ENCODE assay signal across 2 cellular contexts in genomic region chr6:52022675-52023074, GRCh38.
TF ChIP-seq lines count a peak whose summit lies in the region.

No MANE protein-coding gene starts in this region.

TF ChIP-seq in GM23338, 12 proteins besides CTCF, POLR2A, EP300 and RAD21 (continued from another document):
- TF ChIP-seq, protein P1, sequence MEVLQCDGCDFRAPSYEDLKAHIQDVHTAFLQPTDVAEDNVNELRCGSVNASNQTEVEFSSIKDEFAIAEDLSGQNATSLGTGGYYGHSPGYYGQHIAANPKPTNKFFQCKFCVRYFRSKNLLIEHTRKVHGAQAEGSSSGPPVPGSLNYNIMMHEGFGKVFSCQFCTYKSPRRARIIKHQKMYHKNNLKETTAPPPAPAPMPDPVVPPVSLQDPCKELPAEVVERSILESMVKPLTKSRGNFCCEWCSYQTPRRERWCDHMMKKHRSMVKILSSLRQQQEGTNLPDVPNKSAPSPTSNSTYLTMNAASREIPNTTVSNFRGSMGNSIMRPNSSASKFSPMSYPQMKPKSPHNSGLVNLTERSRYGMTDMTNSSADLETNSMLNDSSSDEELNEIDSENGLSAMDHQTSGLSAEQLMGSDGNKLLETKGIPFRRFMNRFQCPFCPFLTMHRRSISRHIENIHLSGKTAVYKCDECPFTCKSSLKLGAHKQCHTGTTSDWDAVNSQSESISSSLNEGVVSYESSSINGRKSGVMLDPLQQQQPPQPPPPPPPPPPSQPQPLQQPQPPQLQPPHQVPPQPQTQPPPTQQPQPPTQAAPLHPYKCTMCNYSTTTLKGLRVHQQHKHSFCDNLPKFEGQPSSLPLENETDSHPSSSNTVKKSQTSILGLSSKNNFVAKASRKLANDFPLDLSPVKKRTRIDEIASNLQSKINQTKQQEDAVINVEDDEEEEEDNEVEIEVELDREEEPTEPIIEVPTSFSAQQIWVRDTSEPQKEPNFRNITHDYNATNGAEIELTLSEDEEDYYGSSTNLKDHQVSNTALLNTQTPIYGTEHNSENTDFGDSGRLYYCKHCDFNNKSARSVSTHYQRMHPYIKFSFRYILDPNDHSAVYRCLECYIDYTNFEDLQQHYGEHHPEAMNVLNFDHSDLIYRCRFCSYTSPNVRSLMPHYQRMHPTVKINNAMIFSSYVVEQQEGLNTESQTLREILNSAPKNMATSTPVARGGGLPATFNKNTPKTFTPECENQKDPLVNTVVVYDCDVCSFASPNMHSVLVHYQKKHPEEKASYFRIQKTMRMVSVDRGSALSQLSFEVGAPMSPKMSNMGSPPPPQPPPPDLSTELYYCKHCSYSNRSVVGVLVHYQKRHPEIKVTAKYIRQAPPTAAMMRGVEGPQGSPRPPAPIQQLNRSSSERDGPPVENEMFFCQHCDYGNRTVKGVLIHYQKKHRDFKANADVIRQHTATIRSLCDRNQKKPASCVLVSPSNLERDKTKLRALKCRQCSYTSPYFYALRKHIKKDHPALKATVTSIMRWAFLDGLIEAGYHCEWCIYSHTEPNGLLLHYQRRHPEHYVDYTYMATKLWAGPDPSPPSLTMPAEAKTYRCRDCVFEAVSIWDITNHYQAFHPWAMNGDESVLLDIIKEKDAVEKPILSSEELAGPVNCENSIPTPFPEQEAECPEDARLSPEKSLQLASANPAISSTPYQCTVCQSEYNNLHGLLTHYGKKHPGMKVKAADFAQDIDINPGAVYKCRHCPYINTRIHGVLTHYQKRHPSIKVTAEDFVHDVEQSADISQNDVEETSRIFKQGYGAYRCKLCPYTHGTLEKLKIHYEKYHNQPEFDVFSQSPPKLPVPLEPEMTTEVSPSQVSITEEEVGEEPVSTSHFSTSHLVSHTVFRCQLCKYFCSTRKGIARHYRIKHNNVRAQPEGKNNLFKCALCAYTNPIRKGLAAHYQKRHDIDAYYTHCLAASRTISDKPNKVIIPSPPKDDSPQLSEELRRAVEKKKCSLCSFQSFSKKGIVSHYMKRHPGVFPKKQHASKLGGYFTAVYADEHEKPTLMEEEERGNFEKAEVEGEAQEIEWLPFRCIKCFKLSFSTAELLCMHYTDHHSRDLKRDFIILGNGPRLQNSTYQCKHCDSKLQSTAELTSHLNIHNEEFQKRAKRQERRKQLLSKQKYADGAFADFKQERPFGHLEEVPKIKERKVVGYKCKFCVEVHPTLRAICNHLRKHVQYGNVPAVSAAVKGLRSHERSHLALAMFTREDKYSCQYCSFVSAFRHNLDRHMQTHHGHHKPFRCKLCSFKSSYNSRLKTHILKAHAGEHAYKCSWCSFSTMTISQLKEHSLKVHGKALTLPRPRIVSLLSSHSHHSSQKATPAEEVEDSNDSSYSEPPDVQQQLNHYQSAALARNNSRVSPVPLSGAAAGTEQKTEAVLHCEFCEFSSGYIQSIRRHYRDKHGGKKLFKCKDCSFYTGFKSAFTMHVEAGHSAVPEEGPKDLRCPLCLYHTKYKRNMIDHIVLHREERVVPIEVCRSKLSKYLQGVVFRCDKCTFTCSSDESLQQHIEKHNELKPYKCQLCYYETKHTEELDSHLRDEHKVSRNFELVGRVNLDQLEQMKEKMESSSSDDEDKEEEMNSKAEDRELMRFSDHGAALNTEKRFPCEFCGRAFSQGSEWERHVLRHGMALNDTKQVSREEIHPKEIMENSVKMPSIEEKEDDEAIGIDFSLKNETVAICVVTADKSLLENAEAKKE (CRISPR knock-in tag; IDR thresholded peaks at IDR 0.05), result no peak
- TF ChIP-seq JUNB (IDR thresholded peaks at IDR 0.05; ENCODE audit: unreplicated experiment), result no peak
- no peak for TF ChIP-seq EZH2 (IDR thresholded peaks at IDR 0.05; ENCODE audit: low read depth, unreplicated experiment)
- TF ChIP-seq STAT1 (IDR thresholded peaks at IDR 0.05; ENCODE audit: unreplicated experiment), result no peak
- TF ChIP-seq CREB1 (CRISPR knock-in tag; IDR thresholded peaks at IDR 0.05; ENCODE audit: low read depth), result no peak
- TF ChIP-seq ZNF114 (CRISPR knock-in tag; IDR thresholded peaks at IDR 0.05), result no peak
- no peak for TF ChIP-seq ETS1 (IDR thresholded peaks at IDR 0.05)
- no peak for TF ChIP-seq NANOG (IDR thresholded peaks at IDR 0.05; ENCODE audit: borderline replicate concordance)
- no peak for TF ChIP-seq EZH2phosphoT487 (IDR thresholded peaks at IDR 0.05; ENCODE audit: unreplicated experiment)
- no peak for TF ChIP-seq ZNF331 (CRISPR knock-in tag; IDR thresholded peaks at IDR 0.05; ENCODE audit: low read depth)
- no peak for TF ChIP-seq POLR2AphosphoS5 (IDR thresholded peaks at IDR 0.05; ENCODE audit: low read depth)

TF ChIP-seq in WTC11, 78 proteins besides CTCF, POLR2A, EP300 and RAD21 (continued from another document):
- TF ChIP-seq, protein P2, sequence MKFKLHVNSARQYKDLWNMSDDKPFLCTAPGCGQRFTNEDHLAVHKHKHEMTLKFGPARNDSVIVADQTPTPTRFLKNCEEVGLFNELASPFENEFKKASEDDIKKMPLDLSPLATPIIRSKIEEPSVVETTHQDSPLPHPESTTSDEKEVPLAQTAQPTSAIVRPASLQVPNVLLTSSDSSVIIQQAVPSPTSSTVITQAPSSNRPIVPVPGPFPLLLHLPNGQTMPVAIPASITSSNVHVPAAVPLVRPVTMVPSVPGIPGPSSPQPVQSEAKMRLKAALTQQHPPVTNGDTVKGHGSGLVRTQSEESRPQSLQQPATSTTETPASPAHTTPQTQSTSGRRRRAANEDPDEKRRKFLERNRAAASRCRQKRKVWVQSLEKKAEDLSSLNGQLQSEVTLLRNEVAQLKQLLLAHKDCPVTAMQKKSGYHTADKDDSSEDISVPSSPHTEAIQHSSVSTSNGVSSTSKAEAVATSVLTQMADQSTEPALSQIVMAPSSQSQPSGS (CRISPR knock-in tag; IDR thresholded peaks at IDR 0.05; ENCODE audit: borderline replicate concordance, low read depth), result no peak
- TF ChIP-seq EMX1 (CRISPR knock-in tag; IDR thresholded peaks at IDR 0.05) (no peak), TCF7 (CRISPR knock-in tag; IDR thresholded peaks at IDR 0.05; ENCODE audit: low read depth) (no peak), CREM (CRISPR knock-in tag; IDR thresholded peaks at IDR 0.05) (no peak), GABPB1 (CRISPR knock-in tag; IDR thresholded peaks at IDR 0.05) (no peak)
